In genomic region chr10:121368347-121369025, GRCh38 we compare ENCODE assay signal across 1 cellular context.
TF ChIP-seq lines count a peak whose summit lies in the region.

No MANE protein-coding gene starts in this region.

TF ChIP-seq in HepG2, 621 proteins besides CTCF, POLR2A, EP300 and RAD21 (continued from another document and continues in another):
- TF ChIP-seq TEAD2 (CRISPR knock-in tag; IDR thresholded peaks at IDR 0.05): no peak
- TF ChIP-seq, protein P1, sequence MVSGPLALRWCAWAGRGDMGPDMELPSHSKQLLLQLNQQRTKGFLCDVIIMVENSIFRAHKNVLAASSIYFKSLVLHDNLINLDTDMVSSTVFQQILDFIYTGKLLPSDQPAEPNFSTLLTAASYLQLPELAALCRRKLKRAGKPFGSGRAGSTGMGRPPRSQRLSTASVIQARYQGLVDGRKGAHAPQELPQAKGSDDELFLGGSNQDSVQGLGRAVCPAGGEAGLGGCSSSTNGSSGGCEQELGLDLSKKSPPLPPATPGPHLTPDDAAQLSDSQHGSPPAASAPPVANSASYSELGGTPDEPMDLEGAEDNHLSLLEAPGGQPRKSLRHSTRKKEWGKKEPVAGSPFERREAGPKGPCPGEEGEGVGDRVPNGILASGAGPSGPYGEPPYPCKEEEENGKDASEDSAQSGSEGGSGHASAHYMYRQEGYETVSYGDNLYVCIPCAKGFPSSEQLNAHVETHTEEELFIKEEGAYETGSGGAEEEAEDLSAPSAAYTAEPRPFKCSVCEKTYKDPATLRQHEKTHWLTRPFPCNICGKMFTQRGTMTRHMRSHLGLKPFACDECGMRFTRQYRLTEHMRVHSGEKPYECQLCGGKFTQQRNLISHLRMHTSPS (CRISPR knock-in tag; IDR thresholded peaks at IDR 0.05; ENCODE audit: low read depth): no peak
- TF ChIP-seq, protein P2, sequence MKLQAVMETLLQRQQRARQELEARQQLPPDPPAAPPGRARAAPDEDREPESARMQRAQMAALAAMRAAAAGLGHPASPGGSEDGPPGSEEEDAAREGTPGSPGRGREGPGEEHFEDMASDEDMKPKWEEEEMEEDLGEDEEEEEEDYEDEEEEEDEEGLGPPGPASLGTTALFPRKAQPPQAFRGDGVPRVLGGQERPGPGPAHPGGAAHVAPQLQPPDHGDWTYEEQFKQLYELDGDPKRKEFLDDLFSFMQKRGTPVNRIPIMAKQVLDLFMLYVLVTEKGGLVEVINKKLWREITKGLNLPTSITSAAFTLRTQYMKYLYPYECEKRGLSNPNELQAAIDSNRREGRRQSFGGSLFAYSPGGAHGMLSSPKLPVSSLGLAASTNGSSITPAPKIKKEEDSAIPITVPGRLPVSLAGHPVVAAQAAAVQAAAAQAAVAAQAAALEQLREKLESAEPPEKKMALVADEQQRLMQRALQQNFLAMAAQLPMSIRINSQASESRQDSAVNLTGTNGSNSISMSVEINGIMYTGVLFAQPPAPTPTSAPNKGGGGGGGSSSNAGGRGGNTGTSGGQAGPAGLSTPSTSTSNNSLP (IDR thresholded peaks at IDR 0.05; ENCODE audit: low read depth, low read length): no peak
- TF ChIP-seq SSRP1 (CRISPR knock-in tag; IDR thresholded peaks at IDR 0.05): no peak
- TF ChIP-seq STAG1 (CRISPR knock-in tag; IDR thresholded peaks at IDR 0.05): peak; percentile 19; the same call in 1 of the 2 replicates
- no peak for TF ChIP-seq ZNF710 (CRISPR knock-in tag; IDR thresholded peaks at IDR 0.05; ENCODE audit: borderline replicate concordance)
- TF ChIP-seq MTF1 (CRISPR knock-in tag; IDR thresholded peaks at IDR 0.05): no peak
- no peak for TF ChIP-seq SRF (IDR thresholded peaks at IDR 0.05; ENCODE audit: low read depth, low read length)
- peak; percentile 52; the same call in 1 of the 2 replicates for TF ChIP-seq HNF4A (CRISPR knock-in tag; IDR thresholded peaks at IDR 0.05)
- TF ChIP-seq NCOR1 (IDR thresholded peaks at IDR 0.05; ENCODE audit: borderline replicate concordance, low read length): peak; percentile 32; the same call in 1 of the 2 replicates
- no peak for TF ChIP-seq ASH2L (IDR thresholded peaks at IDR 0.05; ENCODE audit: insufficient read length, low read depth, low read length)
- TF ChIP-seq, protein P3, sequence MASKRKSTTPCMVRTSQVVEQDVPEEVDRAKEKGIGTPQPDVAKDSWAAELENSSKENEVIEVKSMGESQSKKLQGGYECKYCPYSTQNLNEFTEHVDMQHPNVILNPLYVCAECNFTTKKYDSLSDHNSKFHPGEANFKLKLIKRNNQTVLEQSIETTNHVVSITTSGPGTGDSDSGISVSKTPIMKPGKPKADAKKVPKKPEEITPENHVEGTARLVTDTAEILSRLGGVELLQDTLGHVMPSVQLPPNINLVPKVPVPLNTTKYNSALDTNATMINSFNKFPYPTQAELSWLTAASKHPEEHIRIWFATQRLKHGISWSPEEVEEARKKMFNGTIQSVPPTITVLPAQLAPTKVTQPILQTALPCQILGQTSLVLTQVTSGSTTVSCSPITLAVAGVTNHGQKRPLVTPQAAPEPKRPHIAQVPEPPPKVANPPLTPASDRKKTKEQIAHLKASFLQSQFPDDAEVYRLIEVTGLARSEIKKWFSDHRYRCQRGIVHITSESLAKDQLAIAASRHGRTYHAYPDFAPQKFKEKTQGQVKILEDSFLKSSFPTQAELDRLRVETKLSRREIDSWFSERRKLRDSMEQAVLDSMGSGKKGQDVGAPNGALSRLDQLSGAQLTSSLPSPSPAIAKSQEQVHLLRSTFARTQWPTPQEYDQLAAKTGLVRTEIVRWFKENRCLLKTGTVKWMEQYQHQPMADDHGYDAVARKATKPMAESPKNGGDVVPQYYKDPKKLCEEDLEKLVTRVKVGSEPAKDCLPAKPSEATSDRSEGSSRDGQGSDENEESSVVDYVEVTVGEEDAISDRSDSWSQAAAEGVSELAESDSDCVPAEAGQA (IDR thresholded peaks at IDR 0.05; ENCODE audit: low read depth): no peak
- TF ChIP-seq, protein P3 (CRISPR knock-in tag; IDR thresholded peaks at IDR 0.05; ENCODE audit: borderline replicate concordance): no peak
- TF ChIP-seq ZNF576 (CRISPR knock-in tag; IDR thresholded peaks at IDR 0.05): no peak
- TF ChIP-seq ZMAT3 (CRISPR knock-in tag; conservative IDR thresholded peaks at IDR 0.05): no peak
- TF ChIP-seq IRF2 (CRISPR knock-in tag; IDR thresholded peaks at IDR 0.05): 0 out of 2 replicates have a peak, but pooled peaks have one; percentile 28
- TF ChIP-seq, protein P4, sequence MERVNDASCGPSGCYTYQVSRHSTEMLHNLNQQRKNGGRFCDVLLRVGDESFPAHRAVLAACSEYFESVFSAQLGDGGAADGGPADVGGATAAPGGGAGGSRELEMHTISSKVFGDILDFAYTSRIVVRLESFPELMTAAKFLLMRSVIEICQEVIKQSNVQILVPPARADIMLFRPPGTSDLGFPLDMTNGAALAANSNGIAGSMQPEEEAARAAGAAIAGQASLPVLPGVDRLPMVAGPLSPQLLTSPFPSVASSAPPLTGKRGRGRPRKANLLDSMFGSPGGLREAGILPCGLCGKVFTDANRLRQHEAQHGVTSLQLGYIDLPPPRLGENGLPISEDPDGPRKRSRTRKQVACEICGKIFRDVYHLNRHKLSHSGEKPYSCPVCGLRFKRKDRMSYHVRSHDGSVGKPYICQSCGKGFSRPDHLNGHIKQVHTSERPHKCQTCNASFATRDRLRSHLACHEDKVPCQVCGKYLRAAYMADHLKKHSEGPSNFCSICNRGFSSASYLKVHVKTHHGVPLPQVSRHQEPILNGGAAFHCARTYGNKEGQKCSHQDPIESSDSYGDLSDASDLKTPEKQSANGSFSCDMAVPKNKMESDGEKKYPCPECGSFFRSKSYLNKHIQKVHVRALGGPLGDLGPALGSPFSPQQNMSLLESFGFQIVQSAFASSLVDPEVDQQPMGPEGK (CRISPR knock-in tag; IDR thresholded peaks at IDR 0.05): 0 out of 2 replicates have a peak, but pooled peaks have one; percentile 30
- TF ChIP-seq FOXO1 (CRISPR knock-in tag; IDR thresholded peaks at IDR 0.05): no peak
- TF ChIP-seq CEBPB (IDR thresholded peaks at IDR 0.05; ENCODE audit: borderline replicate concordance, low read depth, low read length): peak; percentile 68; the same call in 1 of the 2 replicates
- no peak for TF ChIP-seq ZBTB38 (CRISPR knock-in tag; IDR thresholded peaks at IDR 0.05)
- no peak for TF ChIP-seq KLF13 (CRISPR knock-in tag; IDR thresholded peaks at IDR 0.05)
- no peak for TF ChIP-seq AGO1 (IDR thresholded peaks at IDR 0.05; ENCODE audit: low read depth, low read length, poor library complexity, severe bottlenecking)
- no peak for TF ChIP-seq ZSCAN31 (CRISPR knock-in tag; IDR thresholded peaks at IDR 0.05; ENCODE audit: low read depth)
- TF ChIP-seq RARG (CRISPR knock-in tag; IDR thresholded peaks at IDR 0.05; ENCODE audit: low read depth): no peak
- TF ChIP-seq ZNF615 (CRISPR knock-in tag; IDR thresholded peaks at IDR 0.05; ENCODE audit: borderline replicate concordance): no peak
- no peak for TF ChIP-seq MXI1 (IDR thresholded peaks at IDR 0.05; ENCODE audit: borderline replicate concordance, low read depth, low read length)
- TF ChIP-seq AKAP8 (CRISPR knock-in tag; IDR thresholded peaks at IDR 0.05): no peak
- TF ChIP-seq GLMP (CRISPR knock-in tag; IDR thresholded peaks at IDR 0.05; ENCODE audit: borderline replicate concordance): no peak
- TF ChIP-seq, protein P5, sequence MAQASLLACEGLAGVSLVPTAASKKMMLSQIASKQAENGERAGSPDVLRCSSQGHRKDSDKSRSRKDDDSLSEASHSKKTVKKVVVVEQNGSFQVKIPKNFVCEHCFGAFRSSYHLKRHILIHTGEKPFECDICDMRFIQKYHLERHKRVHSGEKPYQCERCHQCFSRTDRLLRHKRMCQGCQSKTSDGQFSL (CRISPR knock-in tag; IDR thresholded peaks at IDR 0.05): no peak
- TF ChIP-seq KAT7 (CRISPR knock-in tag; IDR thresholded peaks at IDR 0.05; ENCODE audit: borderline replicate concordance): no peak
- no peak for TF ChIP-seq ZNF800 (CRISPR knock-in tag; IDR thresholded peaks at IDR 0.05)
- TF ChIP-seq THAP11 (CRISPR knock-in tag; IDR thresholded peaks at IDR 0.05): 0 out of 2 replicates have a peak, but pooled peaks have one; percentile 18
- no peak for TF ChIP-seq ZNF264 (CRISPR knock-in tag; IDR thresholded peaks at IDR 0.05)
- no peak for TF ChIP-seq ZNF558 (CRISPR knock-in tag; IDR thresholded peaks at IDR 0.05; ENCODE audit: borderline replicate concordance)
- TF ChIP-seq ZNF335 (CRISPR knock-in tag; IDR thresholded peaks at IDR 0.05): no peak
- TF ChIP-seq ZNF891 (CRISPR knock-in tag; IDR thresholded peaks at IDR 0.05): no peak
- TF ChIP-seq ZNF556 (CRISPR knock-in tag; IDR thresholded peaks at IDR 0.05; ENCODE audit: borderline replicate concordance): no peak
- no peak for TF ChIP-seq NFATC3 (CRISPR knock-in tag; IDR thresholded peaks at IDR 0.05)
- TF ChIP-seq, protein P6, sequence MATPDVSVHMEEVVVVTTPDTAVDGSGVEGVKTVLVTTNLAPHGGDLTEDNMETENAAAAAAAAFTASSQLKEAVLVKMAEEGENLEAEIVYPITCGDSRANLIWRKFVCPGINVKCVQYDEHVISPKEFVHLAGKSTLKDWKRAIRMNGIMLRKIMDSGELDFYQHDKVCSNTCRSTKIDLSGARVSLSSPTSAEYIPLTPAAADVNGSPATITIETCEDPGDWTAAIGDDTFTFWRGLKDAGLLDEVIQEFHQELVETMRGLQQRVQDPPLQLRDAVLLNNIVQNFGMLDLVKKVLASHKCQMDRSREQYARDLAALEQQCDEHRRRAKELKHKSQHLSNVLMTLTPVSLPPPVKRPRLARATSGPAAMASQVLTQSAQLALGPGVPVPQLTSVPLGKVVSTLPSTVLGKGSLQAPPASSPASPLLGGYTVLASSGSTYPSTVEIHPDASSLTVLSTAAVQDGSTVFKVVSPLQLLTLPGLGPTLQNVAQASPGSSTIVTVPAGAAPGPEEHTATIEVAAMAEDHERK (CRISPR knock-in tag; IDR thresholded peaks at IDR 0.05; ENCODE audit: low read depth): no peak
- TF ChIP-seq FOXP4 (CRISPR knock-in tag; IDR thresholded peaks at IDR 0.05): no peak; the same call in 1 of the 2 replicates
- no peak for TF ChIP-seq HNRNPH1 (optimal IDR thresholded peaks at IDR 0.05; ENCODE audit: low read depth, low read length)
